Comparison of ENCODE assay signal across 28 cellular contexts in the genomic region with DNA sequence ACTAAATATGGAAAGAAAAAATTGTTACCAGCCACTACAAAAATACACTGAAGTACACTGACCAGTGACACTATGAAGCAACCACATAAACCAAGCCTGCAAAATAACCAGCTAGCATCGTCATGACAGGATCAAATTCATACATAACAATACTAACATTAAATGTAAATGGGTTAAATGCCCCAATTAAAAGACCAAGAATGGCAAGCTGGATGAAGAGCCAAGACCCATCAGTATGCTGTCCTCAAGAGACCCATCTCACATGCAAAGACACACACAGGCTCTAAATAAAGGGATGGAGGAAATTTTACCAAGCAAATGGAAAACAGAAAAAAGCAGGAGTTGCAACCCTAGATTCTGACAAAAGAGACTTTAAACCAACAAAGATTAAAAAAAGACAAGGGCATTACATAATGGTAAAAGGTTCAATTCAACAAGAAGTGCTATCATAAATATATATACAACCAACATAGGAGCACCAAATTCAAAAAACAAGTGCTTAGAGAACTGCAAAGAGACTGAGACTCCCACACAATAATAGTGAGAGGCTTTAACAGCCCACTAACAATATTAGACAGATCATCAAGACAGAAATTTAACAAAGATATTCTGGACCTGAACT.
DNase-seq lines count a peak whose midpoint lies in the region; ATAC-seq, FAIRE-seq and TF ChIP-seq lines count a peak whose summit lies in the region.
"Had no signal": no experiment of that assay in that cellular context is flagged by ENCODE, and none has a peak within 500 bp of the region (broad histone marks: within the 10 kb centered on the region; RNA-seq: fewer than 3 reads in every experiment).

No MANE protein-coding gene starts in this region.

- H3K4me2 ChIP-seq in K562 (ENCODE audit: insufficient read depth, low read length), result no peak overlapping the region

- no TSS peak for BruUV-seq in K562 (replicated peaks; lab: Mats Ljungman, UMichigan)

- H3K27ac ChIP-seq in HEK293 (ENCODE audit: extremely low read depth, low read depth, low read length) (no peak overlapping the region), K562 (ENCODE audit: extremely low read depth, low read depth, low read length) (no peak overlapping the region)
- H3K27ac ChIP-seq: GM23248, RWPE1 had no signal

- H3K4me3 ChIP-seq in HEK293 (ENCODE audit: low read depth, low read length), result no peak overlapping the region
- no peak overlapping the region for H3K4me3 ChIP-seq in K562
- no peak overlapping the region for H3K4me3 ChIP-seq in fibroblast of pulmonary artery (replicated peaks; ENCODE audit: low read depth, low read length)
- H3K4me3 ChIP-seq: GM23248, MG63 had no signal

- no peak overlapping the region for H3K9ac ChIP-seq in K562 (ENCODE audit: insufficient read depth in 1 of 2, low read depth in 2 of 2, low read length in 2 of 2)
- H3K9ac ChIP-seq: GM23248 had no signal

- no peaks in the 10 kb centered on the region for H3K27me3 ChIP-seq in K562 (ENCODE audit: control insufficient read depth in 2 of 2, insufficient read depth in 2 of 2, low read length in 2 of 2)
- H3K27me3 ChIP-seq: MG63 had no signal

- no peak for FAIRE-seq in K562 (lab: Jason Lieb, UNC)
- FAIRE-seq: GM12892, HTR-8/SVneo had no signal

- no peaks in the 10 kb centered on the region for H3K9me1 ChIP-seq in K562 (ENCODE audit: control insufficient read depth, insufficient read depth, low read length)

- no peak for TF ChIP-seq EP300 in K562 (IDR thresholded peaks at IDR 0.05; ENCODE audit: low read length)

- POLR2A ChIA-PET in HEK293 (lab: Yijun Ruan, JAX), result no interaction called here
- POLR2A ChIA-PET in K562 (lab: Yijun Ruan, JAX), result interaction anchor here (1.2 kb wide), 1 partner anchor 29 kb away, joined by 3 read pairs; no protein-coding TSS in a partner anchor

- TF ChIP-seq POLR2A in K562 (conservative IDR thresholded peaks at IDR 0.05), result no peak
- TF ChIP-seq POLR2A in erythroblast (IDR thresholded peaks at IDR 0.05; ENCODE audit: low read length), result no peak

- no peak for ATAC-seq in K562
- ATAC-seq in HG02840 (IDR thresholded peaks at IDR 0.05; ENCODE audit: low FRiP score, unreplicated experiment), result no peak
- ATAC-seq in GM18511 (IDR thresholded peaks at IDR 0.05; ENCODE audit: unreplicated experiment), result no peak
- ATAC-seq: Panc1 had no signal

- no peak overlapping the region for H2AFZ ChIP-seq in K562 (ENCODE audit: low read depth, low read length)
- H2AFZ ChIP-seq: GM23248 had no signal

- TF ChIP-seq CTCF in HEK293 (tag by site-specific recombination; IDR thresholded peaks at IDR 0.05) (no peak), K562 (IDR thresholded peaks at IDR 0.05 in 2 of 3, conservative IDR thresholded peaks at IDR 0.05 in 1 of 3; ENCODE audit: insufficient read depth in 2 of 3, low read depth in 1 of 3, low read length in 3 of 3) (no peak), fibroblast of pulmonary artery (IDR thresholded peaks at IDR 0.05; ENCODE audit: low read length, missing control alignments) (no peak)

- no peaks in the 10 kb centered on the region for H4K20me1 ChIP-seq in K562 (replicated peaks; ENCODE audit: control insufficient read depth, insufficient read depth, low read length)

- 14% methylated on average over 1 of the region's 1 CpG for WGBS in K562 (ENCODE audit: insufficient coverage, low coverage, missing lambda C conversion rate)

- no peaks in the 10 kb centered on the region for H3K79me2 ChIP-seq in K562 (ENCODE audit: control insufficient read depth, insufficient read depth, low read length)

- no peak for TF ChIP-seq RAD21 in K562 (CRISPR knock-in tag; conservative IDR thresholded peaks at IDR 0.05 in 1 of 2, IDR thresholded peaks at IDR 0.05 in 1 of 2)

- DNase-seq in K562 (ENCODE audit: extremely low read depth in 1 of 4, low spot score in 3 of 4), result no peak
- DNase-seq in erythroblast (lab: John Stamatoyannopoulos, UW), result peak; percentile 8 to 33
- peak; percentile 32 for DNase-seq in fibroblast of pulmonary artery (ENCODE audit: low read depth)
- DNase-seq in NCI-H187 treated with DMSO at 0.1 percent for 48 hours (lab: John Stamatoyannopoulos, UW), result no peak
- no peak for DNase-seq in activated effector memory CD4-positive, alpha-beta T cell treated with Interleukin-2 at 50 U/mL for 16 hours
- DNase-seq: 8988T, ACHN, Calu3, DMS79 treated with DMSO at 0.1 percent for 48 hours, GF-D8, GM23248, H7, HFFc6, KBM-7, MG63, NCI-H1417, NCI-H1694, NCI-H2081, NCI-H2227 treated with DMSO at 0.1 percent for 48 hours, NCI-H69, SHP77 had no signal

- H3K9me3 ChIP-seq in HEK293 (ENCODE audit: control insufficient read depth, insufficient read depth, low read depth, low read length) (no peaks in the 10 kb centered on the region), K562 (replicated peaks; ENCODE audit: control insufficient read depth, insufficient read depth, low read depth, low read length) (no peaks in the 10 kb centered on the region)

- CTCF ChIA-PET in HEK293 (lab: Yijun Ruan, JAX), result interaction anchor here (0.6 to 1.0 kb wide), 2 partner anchors 17 to 219 kb away, joined by 3 to 5 read pairs; no protein-coding TSS in a partner anchor
- CTCF ChIA-PET in K562 (lab: Yijun Ruan, JAX; ENCODE audit: low intra/inter-chr PET ratio), result no interaction called here

- in situ Hi-C loops in K562 (cut with MboI), result loop anchor here (10.0 kb wide), 1 partner anchor 230 kb away; no protein-coding TSS in a partner anchor

- H3K4me1 ChIP-seq in HEK293 (ENCODE audit: control insufficient read depth, insufficient read depth, low read length) (no peaks in the 10 kb centered on the region), K562 (replicated peaks in 1 of 2; ENCODE audit: control insufficient read depth in 2 of 2, insufficient read depth in 2 of 2, low read length in 2 of 2) (no peaks in the 10 kb centered on the region)

- intact Hi-C loops in K562 (cut with micrococcal nuclease), result no loop called here

- peaks cover 0 to 14% of the 10 kb centered on the region in 2 experiments; a peak in 1 of 3 replicates for H3K36me3 ChIP-seq in HEK293 (ENCODE audit: control insufficient read depth in 2 of 2, insufficient read depth in 1 of 2, low read length in 2 of 2)
- H3K36me3 ChIP-seq in K562 (ENCODE audit: control insufficient read depth, insufficient read depth, low read length), result no peaks in the 10 kb centered on the region
- H3K36me3 ChIP-seq: MG63 had no signal

TF ChIP-seq in HEK293, 187 proteins besides CTCF, POLR2A, EP300 and RAD21:
- TF ChIP-seq ZNF529 (tag by site-specific recombination; IDR thresholded peaks at IDR 0.05; ENCODE audit: insufficient replicate concordance) (peak; percentile 93), TRIM28 (IDR thresholded peaks at IDR 0.05; ENCODE audit: borderline replicate concordance, low read length) (0 out of 2 replicates have a peak, but pooled peaks have one; percentile 26), SETDB1 (IDR thresholded peaks at IDR 0.05; ENCODE audit: insufficient read length, low read length) (peak; percentile 96), MYNN (tag by site-specific recombination; IDR thresholded peaks at IDR 0.05; ENCODE audit: borderline replicate concordance) (no peak)
TF ChIP-seq in HEK293: peak in this region for 3.

TF ChIP-seq in K562, 482 proteins besides CTCF, POLR2A, EP300 and RAD21:
- TF ChIP-seq ZNF507 (tag; conservative IDR thresholded peaks at IDR 0.05), result peak; percentile 92
- TF ChIP-seq ZNF354B (CRISPR knock-in tag; IDR thresholded peaks at IDR 0.05), result peak; percentile 77
- no peak for TF ChIP-seq CREM (IDR thresholded peaks at IDR 0.05; ENCODE audit: low read depth)

Comparison
In these comparisons a context has a peak if more than half of its experiments do, and no peak if none do; other contexts are left out.
1. DNase-seq: peak in erythroblast (2 of 2) and fibroblast of pulmonary artery (single experiment); none in K562 (0 of 4), NCI-H187 treated with DMSO at 0.1 percent for 48 hours (single experiment) and activated effector memory CD4-positive, alpha-beta T cell treated with Interleukin-2 at 50 U/mL for 16 hours (single experiment).
2. Of the 44 proteins assayed by ChIP-seq in both K562 and HEK293: peak only in K562: none; only in HEK293: SETDB1 and TRIM28; in both: none; in neither: 42.